36 cellular contexts compared by ENCODE assay signal in the genomic region with DNA sequence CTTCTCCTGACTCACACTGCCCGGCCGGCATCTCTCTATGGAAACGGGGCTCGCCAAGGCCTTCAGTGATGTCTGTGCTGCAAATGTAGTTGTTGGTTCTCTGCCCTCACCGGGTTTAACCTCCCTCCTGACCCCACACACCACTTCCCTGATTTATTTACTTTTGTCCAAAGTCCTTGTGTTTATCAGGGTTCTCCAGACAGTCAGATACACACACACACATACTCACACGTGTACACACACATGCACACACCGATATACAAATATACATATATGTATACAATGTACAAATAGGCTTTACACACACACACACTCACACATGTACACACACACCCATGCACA.
"Had no signal": no experiment of that assay in that cellular context is flagged by ENCODE, and none has a peak within 500 bp of the region (broad histone marks: within the 10 kb centered on the region; RNA-seq: fewer than 3 reads in every experiment).

No MANE protein-coding gene starts in this region.

- H3K4me3 ChIP-seq: adrenal gland, body of pancreas, breast epithelium had no signal

- ATAC-seq: activated CD8-positive, alpha-beta T cell treated with anti-CD3 and anti-CD28 coated beads for 36 hours; activated naive CD4-positive, alpha-beta T cell treated with anti-CD3 and anti-CD28 coated beads, Interleukin-2, amount 50 U/mL, for 72 hours; activated T-cell treated with anti-CD3 and anti-CD28 coated beads, Interleukin-2, amount 50 U/mL, for 4 hours; activated T-cell treated with anti-CD3 and anti-CD28 coated beads, Interleukin-2, amount 50 U/mL, for 72 hours; activated T-helper 17 cell treated with anti-CD3 and anti-CD28 coated beads, Interleukin-2, amount 50 U/mL, for 72 hours; body of pancreas had no signal

- H3K4me3 Mint-ChIP-seq: activated B cell treated with CpG ODN at 0.5 μM for 24 hours; activated CD4-positive, alpha-beta memory T cell treated with anti-CD3 and anti-CD28 coated beads for 36 hours; activated CD4-positive, alpha-beta T cell treated with anti-CD3 and anti-CD28 coated beads, Interleukin-2, amount 10 ng/mL, durations not matched to agents 24 days and 14 days; activated CD8-positive, alpha-beta T cell treated with anti-CD3 and anti-CD28 coated beads for 36 hours; activated naive CD4-positive, alpha-beta T cell treated with anti-CD3 and anti-CD28 coated beads for 36 hours; activated naive CD8-positive, alpha-beta T cell treated with anti-CD3 and anti-CD28 coated beads for 36 hours; activated T-cell treated with anti-CD3 and anti-CD28 coated beads, Interleukin-2, amount 50 U/mL, for 4 hours; activated T-cell treated with anti-CD3 and anti-CD28 coated beads, Interleukin-2, amount 50 U/mL, for 72 hours; activated T-helper 1 cell treated with anti-CD3 and anti-CD28 coated beads, Interleukin-12 subunit alpha, Interleukin-12 subunit beta, Interleukin-2, Interleukin-4 antibody, amounts not matched to agents 30 ng/mL and 10 ng/mL and 1 ng/mL, durations not matched to agents 14 hours and 24 hours and 36 hours; activated T-helper 17 cell treated with anti-CD3 and anti-CD28 coated beads, Interleukin-2, amount 50 U/mL, for 72 hours; T-helper 1 cell treated with Interleukin-12 subunit alpha and Interleukin-12 subunit beta and Interleukin-4 antibody, amounts not matched to agents 30 μg/mL and 1 μg/mL, for 36 hours; T-helper 2 cell treated with Interferon-gamma antibody and Interleukin-4, amounts not matched to agents 5 μg/mL and 100 μg/mL, for 36 hours had no signal

- FAIRE-seq: astrocyte, TTC549 had no signal

- H3K36me3 Mint-ChIP-seq: activated CD4-positive, alpha-beta memory T cell treated with anti-CD3 and anti-CD28 coated beads for 36 hours; activated naive CD4-positive, alpha-beta T cell treated with anti-CD3 and anti-CD28 coated beads, Interleukin-2, amount 50 U/mL, for 72 hours; activated naive CD8-positive, alpha-beta T cell treated with anti-CD3 and anti-CD28 coated beads for 36 hours had no signal

- H3K4me1 ChIP-seq: adrenal gland, body of pancreas, breast epithelium had no signal

- H3K36me3 ChIP-seq: adrenal gland, brain microvascular endothelial cell, breast epithelium had no signal

- H3K9me3 Mint-ChIP-seq: activated B cell treated with CpG ODN at 0.5 μM for 24 hours; activated CD4-positive, alpha-beta memory T cell treated with anti-CD3 and anti-CD28 coated beads for 36 hours; activated CD4-positive, alpha-beta T cell treated with anti-CD3 and anti-CD28 coated beads, Interleukin-2, amount 10 ng/mL, durations not matched to agents 24 days and 14 days; activated CD8-positive, alpha-beta T cell treated with anti-CD3 and anti-CD28 coated beads for 36 hours; activated naive CD4-positive, alpha-beta T cell treated with anti-CD3 and anti-CD28 coated beads for 36 hours; activated naive CD4-positive, alpha-beta T cell treated with anti-CD3 and anti-CD28 coated beads, Interleukin-2, amount 50 U/mL, for 72 hours; activated naive CD8-positive, alpha-beta T cell treated with anti-CD3 and anti-CD28 coated beads for 36 hours; activated T-cell treated with anti-CD3 and anti-CD28 coated beads, Interleukin-2, amount 50 U/mL, for 4 hours; activated T-cell treated with anti-CD3 and anti-CD28 coated beads, Interleukin-2, amount 50 U/mL, for 72 hours; activated T-helper 1 cell treated with anti-CD3 and anti-CD28 coated beads, Interleukin-12 subunit alpha, Interleukin-12 subunit beta, Interleukin-2, Interleukin-4 antibody, amounts not matched to agents 30 ng/mL and 10 ng/mL and 1 ng/mL, durations not matched to agents 14 hours and 24 hours and 36 hours; activated T-helper 17 cell treated with anti-CD3 and anti-CD28 coated beads, Interleukin-2, amount 50 U/mL, for 72 hours; T-helper 1 cell treated with Interleukin-12 subunit alpha and Interleukin-12 subunit beta and Interleukin-4 antibody, amounts not matched to agents 30 μg/mL and 1 μg/mL, for 36 hours; T-helper 2 cell treated with Interferon-gamma antibody and Interleukin-4, amounts not matched to agents 5 μg/mL and 100 μg/mL, for 36 hours had no signal

- H3K9me3 ChIP-seq: adrenal gland, body of pancreas, breast epithelium had no signal

- H3K4me1 Mint-ChIP-seq: activated B cell treated with CpG ODN at 0.5 μM for 24 hours; activated CD4-positive, alpha-beta T cell treated with anti-CD3 and anti-CD28 coated beads, Interleukin-2, amount 10 ng/mL, durations not matched to agents 24 days and 14 days; activated naive CD8-positive, alpha-beta T cell treated with anti-CD3 and anti-CD28 coated beads for 36 hours; activated T-helper 17 cell treated with anti-CD3 and anti-CD28 coated beads, Interleukin-2, amount 50 U/mL, for 72 hours had no signal

- DNase-seq: activated B cell treated with CpG ODN at 0.5 μM for 24 hours; activated CD4-positive, alpha-beta memory T cell treated with anti-CD3 and anti-CD28 coated beads for 36 hours; activated CD4-positive, alpha-beta T cell treated with anti-CD3 and anti-CD28 coated beads for 4 hours; activated CD4-positive, alpha-beta T cell treated with anti-CD3 and anti-CD28 coated beads, Interleukin-2, amount 10 ng/mL, durations not matched to agents 24 days and 14 days; activated CD4-positive, alpha-beta T cell treated with anti-CD3 and anti-CD28 coated beads, Interleukin-2, amount 50 U/mL, for 1 hour; activated CD4-positive, alpha-beta T cell treated with anti-CD3 and anti-CD28 coated beads, Interleukin-2, amount 50 U/mL, for 4 hours; activated CD4-positive, CD25-positive, alpha-beta regulatory T cell treated with anti-CD3 and anti-CD28 coated beads, Interleukin-2, amount 50 U/mL, for 72 hours; activated CD8-positive, alpha-beta memory T cell treated with anti-CD3 and anti-CD28 coated beads, Interleukin-2, amount 50 U/mL, for 4 hours; activated CD8-positive, alpha-beta T cell treated with anti-CD3 and anti-CD28 coated beads for 36 hours; activated effector memory CD4-positive, alpha-beta T cell treated with anti-CD3 and anti-CD28 coated beads, Interleukin-2, amount 50 U/mL, for 16 hours; activated gamma-delta T cell treated with Interleukin-2 at 50 U/mL for 16 hours; activated naive CD4-positive, alpha-beta T cell; activated naive CD4-positive, alpha-beta T cell treated with anti-CD3 and anti-CD28 coated beads for 36 hours; activated naive CD4-positive, alpha-beta T cell treated with anti-CD3 and anti-CD28 coated beads, Interleukin-2, amount 50 U/mL, for 16 hours; activated naive CD8-positive, alpha-beta T cell treated with anti-CD3 and anti-CD28 coated beads for 36 hours; activated T-cell treated with anti-CD3 and anti-CD28 coated beads for 4 hours; activated T-cell treated with anti-CD3 and anti-CD28 coated beads, Interleukin-2, amount 50 U/mL, for 1 hour; activated T-cell treated with anti-CD3 and anti-CD28 coated beads, Interleukin-2, amount 50 U/mL, for 4 hours; activated T-cell treated with anti-CD3 and anti-CD28 coated beads, Interleukin-2, amount 50 U/mL, for 72 hours; adrenal gland; amniotic stem cell; body of pancreas; brain microvascular endothelial cell; central memory CD4-positive, alpha-beta T cell; T-helper 1 cell; T-helper 2 cell; T-helper 9 cell had no signal

- H3K27me3 ChIP-seq: adrenal gland, body of pancreas, brain microvascular endothelial cell had no signal

- H3K27ac ChIP-seq: adrenal gland, body of pancreas, brain microvascular endothelial cell, breast epithelium, VCaP had no signal

- H3K27me3 Mint-ChIP-seq: activated CD4-positive, alpha-beta T cell treated with anti-CD3 and anti-CD28 coated beads, Interleukin-2, amount 10 ng/mL, durations not matched to agents 24 days and 14 days had no signal

- H3K27ac Mint-ChIP-seq: activated B cell treated with CpG ODN at 0.5 μM for 24 hours; activated CD4-positive, alpha-beta memory T cell treated with anti-CD3 and anti-CD28 coated beads for 36 hours; activated CD4-positive, alpha-beta T cell treated with anti-CD3 and anti-CD28 coated beads, Interleukin-2, amount 10 ng/mL, durations not matched to agents 24 days and 14 days; activated CD8-positive, alpha-beta T cell treated with anti-CD3 and anti-CD28 coated beads for 36 hours; activated naive CD4-positive, alpha-beta T cell treated with anti-CD3 and anti-CD28 coated beads for 36 hours; activated naive CD4-positive, alpha-beta T cell treated with anti-CD3 and anti-CD28 coated beads, Interleukin-2, amount 50 U/mL, for 72 hours; activated naive CD8-positive, alpha-beta T cell treated with anti-CD3 and anti-CD28 coated beads for 36 hours; activated T-cell treated with anti-CD3 and anti-CD28 coated beads, Interleukin-2, amount 50 U/mL, for 72 hours; activated T-helper 1 cell treated with anti-CD3 and anti-CD28 coated beads, Interleukin-12 subunit alpha, Interleukin-12 subunit beta, Interleukin-2, Interleukin-4 antibody, amounts not matched to agents 30 ng/mL and 10 ng/mL and 1 ng/mL, durations not matched to agents 14 hours and 24 hours and 36 hours; activated T-helper 17 cell treated with anti-CD3 and anti-CD28 coated beads, Interleukin-2, amount 50 U/mL, for 72 hours; T-helper 1 cell treated with Interleukin-12 subunit alpha and Interleukin-12 subunit beta and Interleukin-4 antibody, amounts not matched to agents 30 μg/mL and 1 μg/mL, for 36 hours; T-helper 2 cell treated with Interferon-gamma antibody and Interleukin-4, amounts not matched to agents 5 μg/mL and 100 μg/mL, for 36 hours had no signal
